ENCODE assay signal across 15 cellular contexts in the genomic region with DNA sequence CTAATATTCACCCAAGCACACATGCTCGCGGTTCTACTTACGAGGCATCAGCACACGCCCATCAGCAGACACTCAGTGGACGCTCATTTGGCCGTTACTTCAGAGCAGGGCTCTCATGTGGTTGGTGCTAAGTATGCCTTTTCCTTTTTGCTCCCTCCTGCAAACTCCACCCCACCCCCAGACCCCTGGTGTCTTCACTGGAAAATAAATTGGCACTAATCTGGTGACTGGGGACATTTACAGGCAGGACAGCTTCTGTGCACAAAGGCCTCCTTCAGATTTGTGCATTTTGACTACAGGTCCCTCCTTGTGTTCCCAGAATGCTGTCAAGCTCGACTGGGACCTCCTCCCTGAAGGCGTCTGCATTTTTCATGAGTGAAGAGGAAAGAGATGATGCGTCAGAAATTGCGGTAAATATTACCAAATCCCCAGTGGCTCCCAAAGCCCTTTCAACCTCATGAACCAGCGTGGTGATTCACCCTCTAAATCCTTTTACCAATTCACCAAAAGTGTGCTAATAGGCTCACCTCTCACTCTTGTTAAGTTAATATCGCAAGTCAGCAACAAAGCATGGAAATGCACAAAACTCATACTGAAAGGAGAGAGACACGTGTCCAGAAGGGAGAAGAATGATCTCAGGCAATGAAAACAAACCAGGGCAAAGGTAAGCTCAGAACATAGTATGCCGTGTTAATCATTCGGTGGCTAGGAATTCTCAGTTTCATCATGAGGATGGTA.
DNase-seq lines count a peak whose midpoint lies in the region; ATAC-seq and TF ChIP-seq lines count a peak whose summit lies in the region.
"Had no signal": no experiment of that assay in that cellular context is flagged by ENCODE, and none has a peak within 500 bp of the region (broad histone marks: within the 10 kb centered on the region; RNA-seq: fewer than 3 reads in every experiment).

No MANE protein-coding gene starts in this region.

- no peak overlapping the region for H3K4me3 ChIP-seq in epithelial cell of esophagus (ENCODE audit: low read length)
- H3K4me3 ChIP-seq in osteoblast (ENCODE audit: insufficient read depth, low read length) = no peak overlapping the region
- H3K4me3 ChIP-seq: dorsolateral prefrontal cortex had no signal

- H3K4me1 ChIP-seq in osteoblast (ENCODE audit: insufficient read depth, low read length) = no peaks in the 10 kb centered on the region
- H3K4me1 ChIP-seq: parathyroid adenoma had no signal

- DNase-seq in EL = peak; percentile 61
- peak; percentile 37 for DNase-seq in MV-4-11 (lab: John Stamatoyannopoulos, UW)
- DNase-seq in epithelial cell of esophagus (ENCODE audit: low read depth) = peak; percentile 78
- DNase-seq in osteoblast (ENCODE audit: insufficient read length, low spot score, missing footprints) = peak; percentile 8
- no peak for DNase-seq in stimulated activated CD4-positive, alpha-beta T cell treated with anti-CD3 and anti-CD28 coated beads, Interleukin-4, amount 100 ng/mL, for 24 hours
- DNase-seq in NCI-H526 (lab: John Stamatoyannopoulos, UW) = no peak
- no peak for DNase-seq in NCI-H2081 treated with DMSO at 0.1 percent for 48 hours (lab: John Stamatoyannopoulos, UW)
- no peak for DNase-seq in T-helper 17 cell
- DNase-seq: activated naive CD8-positive, alpha-beta T cell treated with anti-CD3 and anti-CD28 coated beads for 36 hours; dorsolateral prefrontal cortex; H9; NCI-H2029 treated with DMSO at 0.1 percent for 48 hours; stimulated activated CD4-positive, alpha-beta T cell treated with anti-CD3 and anti-CD28 coated beads, Interleukin-4, amount 100 ng/mL, for 4 hours had no signal

- H3K4me2 ChIP-seq in osteoblast (ENCODE audit: insufficient read depth, low read length) = peak overlapping the region; percentile 38

- no peak overlapping the region for H3K27ac Mint-ChIP-seq in T-helper 17 cell
- H3K27ac Mint-ChIP-seq: activated naive CD8-positive, alpha-beta T cell treated with anti-CD3 and anti-CD28 coated beads for 36 hours; stimulated activated naive CD8-positive, alpha-beta T cell treated with anti-CD3 and anti-CD28 coated beads, Interleukin-15, Interleukin-2, amounts not matched to agents 100 ng/mL and 50 ng/mL, for 24 hours had no signal

- TF ChIP-seq CTCF in epithelial cell of esophagus (IDR thresholded peaks at IDR 0.05; ENCODE audit: insufficient read depth, low read depth, low read length, missing control alignments) = no peak
- TF ChIP-seq CTCF in osteoblast (IDR thresholded peaks at IDR 0.05; ENCODE audit: extremely low read depth, low read depth, low read length) = no peak

- H3K9me3 ChIP-seq in osteoblast (ENCODE audit: low read depth, low read length) (no peaks in the 10 kb centered on the region), T-helper 17 cell (ENCODE audit: control insufficient read depth, low read length, poor library complexity, severe bottlenecking) (no peaks in the 10 kb centered on the region)

- H3K36me3 Mint-ChIP-seq in T-helper 17 cell (ENCODE audit: low read depth) = no peaks in the 10 kb centered on the region
- H3K36me3 Mint-ChIP-seq: activated naive CD8-positive, alpha-beta T cell treated with anti-CD3 and anti-CD28 coated beads for 36 hours had no signal

- H3K36me3 ChIP-seq in osteoblast (ENCODE audit: insufficient read depth, low read length) = no peaks in the 10 kb centered on the region

- no peak overlapping the region for H3K4me3 Mint-ChIP-seq in T-helper 17 cell
- H3K4me3 Mint-ChIP-seq: activated naive CD8-positive, alpha-beta T cell treated with anti-CD3 and anti-CD28 coated beads for 36 hours; stimulated activated naive CD8-positive, alpha-beta T cell treated with anti-CD3 and anti-CD28 coated beads, Interleukin-15, Interleukin-2, amounts not matched to agents 100 ng/mL and 50 ng/mL, for 24 hours had no signal

- H4K20me1 ChIP-seq in osteoblast (ENCODE audit: insufficient read depth, low read length) = no peaks in the 10 kb centered on the region

- no peak overlapping the region for H3K27ac ChIP-seq in osteoblast (ENCODE audit: low read depth, low read length)
- H3K27ac ChIP-seq: dorsolateral prefrontal cortex, parathyroid adenoma had no signal

- peaks cover 23% of the 10 kb centered on the region for H3K27me3 Mint-ChIP-seq in T-helper 17 cell

- peaks cover 4% of the 10 kb centered on the region for H3K27me3 ChIP-seq in osteoblast (ENCODE audit: insufficient read depth, low read length)

- ATAC-seq in T-helper 17 cell = no peak

- no peaks in the 10 kb centered on the region for H3K4me1 Mint-ChIP-seq in T-helper 17 cell
- H3K4me1 Mint-ChIP-seq: activated naive CD8-positive, alpha-beta T cell treated with anti-CD3 and anti-CD28 coated beads for 36 hours had no signal

- H2AFZ ChIP-seq in osteoblast (ENCODE audit: low read length) = no peak overlapping the region
- H2AFZ ChIP-seq: parathyroid adenoma had no signal

- H3K79me2 ChIP-seq in osteoblast (ENCODE audit: insufficient read depth, low read length) = no peaks in the 10 kb centered on the region
- H3K79me2 ChIP-seq: parathyroid adenoma had no signal

Comparison
In these comparisons a context has a peak if more than half of its experiments do, and no peak if none do; other contexts are left out.
1. DNase-seq: peak in EL (single experiment), MV-4-11 (single experiment), epithelial cell of esophagus (single experiment) and osteoblast (single experiment); none in stimulated activated CD4-positive, alpha-beta T cell treated with anti-CD3 and anti-CD28 coated beads, Interleukin-4, amount 100 ng/mL, for 24 hours (single experiment), NCI-H526 (0 of 2), NCI-H2081 treated with DMSO at 0.1 percent for 48 hours (single experiment) and T-helper 17 cell (0 of 3).